Comparison of ENCODE assay signal across 9 cellular contexts in genomic region chr13:65909501-65909900, GRCh38.
"Had no signal": no experiment of that assay in that cellular context is flagged by ENCODE, and none has a peak within 500 bp of the region (broad histone marks: within the 10 kb centered on the region; RNA-seq: fewer than 3 reads in every experiment).

No MANE protein-coding gene starts in this region.

- ATAC-seq: HCT116, HepG2, K562 had no signal

- DNase-seq: GM23248, GOT3, H7, HFFc6 had no signal

- H3K27ac ChIP-seq: GM23248, HL-60 had no signal

- H3K36me3 ChIP-seq: HAP-1 had no signal

- H2AFZ ChIP-seq: GM23248 had no signal

- H3K4me1 ChIP-seq: HAP-1 had no signal

- H3K4me3 ChIP-seq: GM23248, HAP-1, K562 had no signal

- H3K9ac ChIP-seq: GM23248 had no signal
